Comparison of ENCODE assay signal across 8 cellular contexts in genomic region chr16:71845639-71846431, GRCh38. TPM values are rescaled to one million over a fixed set of nuclear protein-coding genes. Genes with fewer than 3 reads are reported as not detected.
DNase-seq lines count a peak whose midpoint lies in the region; ATAC-seq and TF ChIP-seq lines count a peak whose summit lies in the region.

ATXN1L (plus strand) TSS chr16:71845976; CDS start chr16:71849741, 3,765 bp downstream.

- CTCF ChIA-PET in activated CD4-positive, alpha-beta memory T cell treated with anti-CD3 and anti-CD28 coated beads for 36 hours (lab: Charles Lee): interaction anchor here (0.9 kb wide), 1 partner anchor 36 kb away, joined by 5 read pairs; no protein-coding TSS in a partner anchor

- peak within 1 kb of the TSS; percentile 91 for H3K4me3 Mint-ChIP-seq in activated CD4-positive, alpha-beta memory T cell treated with anti-CD3 and anti-CD28 coated beads for 36 hours

- H3K9me3 Mint-ChIP-seq in activated CD4-positive, alpha-beta memory T cell treated with anti-CD3 and anti-CD28 coated beads for 36 hours: no peaks in the 10 kb centered on the region

- peak; percentile 74 for ATAC-seq in GM19351 (IDR thresholded peaks at IDR 0.05; ENCODE audit: unreplicated experiment)
- ATAC-seq in HG03520 (IDR thresholded peaks at IDR 0.05; ENCODE audit: unreplicated experiment): peak; percentile 62

- TF ChIP-seq POLR2A in lower leg skin (IDR thresholded peaks at IDR 0.05): peak in 1 of 2 donors; percentile 87

- peak within 1 kb of the TSS; percentile 82 for H3K27ac ChIP-seq in C4-2B
- peak within 1 kb of the TSS; percentile 73 for H3K27ac ChIP-seq in duodenal mucosa (ENCODE audit: low read depth, low read length)

- H3K4me3 ChIP-seq in duodenal mucosa (ENCODE audit: low read depth in 1 of 2, low read length in 2 of 2) (peak within 1 kb of the TSS; percentile 97 to 98), lower leg skin (ENCODE audit: low read depth, poor library complexity, severe bottlenecking) (peak within 1 kb of the TSS; percentile 90)

- peak within 1 kb of the TSS; percentile 92 for H3K27ac Mint-ChIP-seq in activated CD4-positive, alpha-beta memory T cell treated with anti-CD3 and anti-CD28 coated beads for 36 hours

- H3K27me3 ChIP-seq in duodenal mucosa (ENCODE audit: control insufficient read depth in 1 of 2, insufficient read depth in 2 of 2, low read length in 2 of 2): no peaks in the 10 kb centered on the region

- DNase-seq in NCI-H774 (lab: John Stamatoyannopoulos, UW) (peak; percentile 67), lower leg skin (ENCODE audit: low spot score in 2 of 2) (peak; percentile 87 to 98)
- DNase-seq in activated CD4-positive, alpha-beta memory T cell treated with anti-CD3 and anti-CD28 coated beads for 36 hours: peak; percentile 95
- peak; percentile 90 to 91 for DNase-seq in stimulated activated CD4-positive, alpha-beta T cell treated with anti-CD3 and anti-CD28 coated beads, Interleukin-4, amount 100 ng/mL, for 4 hours

- peak within 1 kb of the TSS; percentile 85 to 88 for H3K9ac ChIP-seq in duodenal mucosa (ENCODE audit: low read depth in 1 of 2, low read length in 2 of 2)

- 1% methylated on average over 36 to 38 of the region's 62 CpGs for WGBS in lower leg skin, 2 donors

- POLR2A ChIA-PET in activated CD4-positive, alpha-beta memory T cell treated with anti-CD3 and anti-CD28 coated beads for 36 hours (lab: Charles Lee): interaction anchor here (1.0 to 1.1 kb wide), 2 partner anchors 37 to 38 kb away, joined by 4 to 5 read pairs; partner anchors contain the start of genes AP1G1 and ZNF821

- TF ChIP-seq CTCF in C4-2B (conservative IDR thresholded peaks at IDR 0.05) (no peak), lower leg skin (IDR thresholded peaks at IDR 0.05) (no peak)

- peaks cover 7 to 11% of the 10 kb centered on the region in 2 donors for H3K4me1 ChIP-seq in duodenal mucosa (ENCODE audit: control insufficient read depth in 1 of 2, insufficient read depth in 2 of 2, low read length in 2 of 2)

- no peaks in the 10 kb centered on the region for H3K27me3 Mint-ChIP-seq in activated CD4-positive, alpha-beta memory T cell treated with anti-CD3 and anti-CD28 coated beads for 36 hours

- peaks cover 41% of the 10 kb centered on the region for H3K4me1 Mint-ChIP-seq in activated CD4-positive, alpha-beta memory T cell treated with anti-CD3 and anti-CD28 coated beads for 36 hours (ENCODE audit: low read depth)

- intact Hi-C loops in activated CD4-positive, alpha-beta memory T cell treated with anti-CD3 and anti-CD28 coated beads for 36 hours (cut with micrococcal nuclease): loop anchor here (1.0 kb wide), 2 partner anchors 10 to 49 kb away; partner anchors contain the start of gene IST1
- intact Hi-C loops in lower leg skin (cut with DNase I; ENCODE audit: low total_unique reads): no loop called here

- peaks cover 23% of the 10 kb centered on the region for H3K36me3 Mint-ChIP-seq in activated CD4-positive, alpha-beta memory T cell treated with anti-CD3 and anti-CD28 coated beads for 36 hours

- peaks cover 8 to 23% of the 10 kb centered on the region in 2 donors for H3K36me3 ChIP-seq in duodenal mucosa (ENCODE audit: control insufficient read depth in 1 of 2, insufficient read depth in 2 of 2, low read length in 2 of 2)

- no peaks in the 10 kb centered on the region for H3K9me3 ChIP-seq in duodenal mucosa (ENCODE audit: control insufficient read depth in 1 of 2, low read length in 2 of 2)

RNA-seq across cellular contexts. Expression of gene ATXN1L, which starts in this region (rescaled TPM):
- total RNA-seq in activated CD4-positive, alpha-beta memory T cell treated with anti-CD3 and anti-CD28 coated beads for 36 hours: 10 to 100 TPM; 14.6 to 15.1 TPM
- total RNA-seq in lower leg skin: 10 to 100 TPM; 21.8 to 29.7 (median 27.2) TPM

Comparison
In these comparisons a context has a peak if more than half of its experiments do, and no peak if none do; other contexts are left out.
1. Peak in every context shown above with its lines: DNase-seq, ATAC-seq, H3K4me3 ChIP-seq and H3K27ac ChIP-seq.